ENCODE assay signal across 12 cellular contexts in genomic region chr1:214107322-214108096, GRCh38.
DNase-seq lines count a peak whose midpoint lies in the region; ATAC-seq and TF ChIP-seq lines count a peak whose summit lies in the region.
"Had no signal": no experiment of that assay in that cellular context is flagged by ENCODE, and none has a peak within 500 bp of the region (broad histone marks: within the 10 kb centered on the region; RNA-seq: fewer than 3 reads in every experiment).

No MANE protein-coding gene starts in this region.

- no peaks in the 10 kb centered on the region for H3K4me1 Mint-ChIP-seq in osteocyte (ENCODE audit: unreplicated experiment)
- H3K4me1 Mint-ChIP-seq: activated B cell treated with CpG ODN at 0.5 μM for 24 hours had no signal

- H3K4me3 Mint-ChIP-seq in osteocyte (ENCODE audit: unreplicated experiment) = no peak overlapping the region
- H3K4me3 Mint-ChIP-seq: activated B cell treated with CpG ODN at 0.5 μM for 24 hours; naive thymus-derived CD8-positive, alpha-beta T cell had no signal

- H3K9me3 Mint-ChIP-seq in osteocyte (ENCODE audit: unreplicated experiment) = no peaks in the 10 kb centered on the region
- H3K9me3 Mint-ChIP-seq: activated B cell treated with CpG ODN at 0.5 μM for 24 hours had no signal

- WGBS in right lobe of liver (ENCODE audit: insufficient coverage, low coverage, low lambda C conversion rate, missing lambda C conversion rate) = 35% methylated on average over 12 of the region's 25 CpGs
- WGBS in suprapubic skin = 44% methylated on average over 18 of the region's 25 CpGs

- H3K9ac ChIP-seq in PC-3 (ENCODE audit: low read length) = no peak overlapping the region

- H3K4me1 ChIP-seq in PC-3 (ENCODE audit: insufficient read depth, low read length) = peaks cover 11% of the 10 kb centered on the region
- peaks cover 0 to 4% (median 0%) of the 10 kb centered on the region in 4 donors for H3K4me1 ChIP-seq in right lobe of liver
- H3K4me1 ChIP-seq in suprapubic skin = no peaks in the 10 kb centered on the region

- intact Hi-C loops in PC-3 (cut with micrococcal nuclease) = no loop called here
- intact Hi-C loops in right lobe of liver (cut with DNase I) = no loop called here

- no TSS peak for BruUV-seq in PC-3 (replicated peaks; lab: Mats Ljungman, UMichigan)

- H3K27me3 Mint-ChIP-seq in osteocyte (ENCODE audit: unreplicated experiment) = no peaks in the 10 kb centered on the region

- no peaks in the 10 kb centered on the region for H3K9me2 ChIP-seq in PC-3 (replicated peaks; ENCODE audit: low read length)

- TF ChIP-seq POLR2A in right lobe of liver (IDR thresholded peaks at IDR 0.05) (no peak), suprapubic skin (IDR thresholded peaks at IDR 0.05) (no peak)

- H3K27ac ChIP-seq in PC-3 (ENCODE audit: low read length) (no peak overlapping the region), right lobe of liver (peak overlapping the region in 2 of 3 donors; percentile 29 to 40), suprapubic skin (no peak overlapping the region)
- H3K27ac ChIP-seq: RWPE1 had no signal

- H3K27me3 ChIP-seq in PC-3 (ENCODE audit: low read length) (peaks cover 11% of the 10 kb centered on the region; the same call in 1 of the 2 replicates), right lobe of liver (no peaks in the 10 kb centered on the region), suprapubic skin (no peaks in the 10 kb centered on the region)

- peak overlapping the region; percentile 46 for H3K4me2 ChIP-seq in PC-3 (ENCODE audit: low read length)

- CTCF ChIA-PET in PC-3 (lab: Charles Lee) = no interaction called here

- TF ChIP-seq EP300 in suprapubic skin (IDR thresholded peaks at IDR 0.05) = no peak

- H3K4me3 ChIP-seq in PC-3 (ENCODE audit: low read length) (no peak overlapping the region), right lobe of liver (peak overlapping the region in 2 of 3 donors; percentile 43 to 46), suprapubic skin (peak overlapping the region; percentile 3)

- no peaks in the 10 kb centered on the region for H3K36me3 Mint-ChIP-seq in osteocyte (ENCODE audit: unreplicated experiment)

- H3K27ac Mint-ChIP-seq in osteocyte (ENCODE audit: unreplicated experiment) = no peak overlapping the region
- H3K27ac Mint-ChIP-seq: activated B cell treated with CpG ODN at 0.5 μM for 24 hours; naive thymus-derived CD8-positive, alpha-beta T cell had no signal

- DNase-seq in PC-3 (no peak), dermis microvascular lymphatic vessel endothelial cell (ENCODE audit: low read depth in 2 of 2) (peak; percentile 24 to 44), right lobe of liver (peak in 1 of 3 donors; percentile 22), suprapubic skin (ENCODE audit: low spot score in 2 of 2) (no peak), NCI-H1092 (lab: John Stamatoyannopoulos, UW) (no peak), osteocyte (ENCODE audit: extremely low spot score, unreplicated experiment) (no peak)
- DNase-seq: activated B cell treated with CpG ODN at 0.5 μM for 24 hours; naive thymus-derived CD8-positive, alpha-beta T cell; stimulated activated CD4-positive, alpha-beta T cell treated with anti-CD3 and anti-CD28 coated beads, Interleukin-4, amount 100 ng/mL, for 1 hour; substantia nigra had no signal

- H3K36me3 ChIP-seq in PC-3 (ENCODE audit: low read depth, low read length) (no peaks in the 10 kb centered on the region), right lobe of liver (no peaks in the 10 kb centered on the region), suprapubic skin (no peaks in the 10 kb centered on the region)

- ATAC-seq in PC-3 (no peak), right lobe of liver (peak; percentile 68 to 81 (median 78)), HG03196 (IDR thresholded peaks at IDR 0.05; ENCODE audit: unreplicated experiment) (no peak)
- ATAC-seq: naive thymus-derived CD8-positive, alpha-beta T cell had no signal

- POLR2A ChIA-PET in PC-3 (lab: Charles Lee; ENCODE audit: unreplicated experiment) = no interaction called here

- TF ChIP-seq CTCF in PC-3 (conservative IDR thresholded peaks at IDR 0.05; ENCODE audit: low read depth, low read length) = no peak
- TF ChIP-seq CTCF in right lobe of liver (IDR thresholded peaks at IDR 0.05) = no peak
- no peak for TF ChIP-seq CTCF in suprapubic skin (IDR thresholded peaks at IDR 0.05)
- TF ChIP-seq CTCF in osteocyte (IDR thresholded peaks at IDR 0.05) = no peak

- no peaks in the 10 kb centered on the region for H3K9me3 ChIP-seq in PC-3 (ENCODE audit: low read length)
- H3K9me3 ChIP-seq in right lobe of liver = no peaks in the 10 kb centered on the region
- no peaks in the 10 kb centered on the region for H3K9me3 ChIP-seq in suprapubic skin

- no peak overlapping the region for H2AFZ ChIP-seq in PC-3 (ENCODE audit: low read length)

- H4K20me1 ChIP-seq in PC-3 (ENCODE audit: low read length) = no peaks in the 10 kb centered on the region

- H3F3A ChIP-seq in PC-3 (ENCODE audit: low read length, unreplicated experiment) = no peaks in the 10 kb centered on the region

- H3K79me2 ChIP-seq in PC-3 (ENCODE audit: low read length) = no peaks in the 10 kb centered on the region

Comparison
In these comparisons a context has a peak if more than half of its experiments do, and no peak if none do; other contexts are left out.
1. ATAC-seq: peak in right lobe of liver (4 of 4); none in PC-3 (single experiment) and HG03196 (single experiment).
2. DNase-seq: peak in dermis microvascular lymphatic vessel endothelial cell (2 of 2); none in PC-3 (single experiment), suprapubic skin (0 of 2), NCI-H1092 (single experiment) and osteocyte (single experiment).
3. H3K27ac ChIP-seq: peak in right lobe of liver (2 of 3); none in PC-3 (single experiment) and suprapubic skin (single experiment).